ENCODE assay signal across 29 cellular contexts in genomic region chr1:111540928-111541327, GRCh38. TPM values are rescaled to one million over a fixed set of nuclear protein-coding genes. Genes with fewer than 3 reads are reported as not detected.
"Had no signal": no experiment of that assay in that cellular context is flagged by ENCODE, and none has a peak within 500 bp of the region (broad histone marks: within the 10 kb centered on the region; RNA-seq: fewer than 3 reads in every experiment).

No MANE protein-coding gene starts in this region.

- H3K4me3 ChIP-seq: coronary artery, heart left ventricle, right atrium auricular region, smooth muscle cell, suprapubic skin, thyroid gland, upper lobe of left lung, vagina had no signal

- H3K27ac ChIP-seq: coronary artery, neutrophil, right atrium auricular region, suprapubic skin, thyroid gland, upper lobe of left lung, vagina had no signal

- H3K36me3 ChIP-seq: heart left ventricle, neutrophil, right atrium auricular region, suprapubic skin, thyroid gland, upper lobe of left lung, vagina had no signal

- H3K4me1 ChIP-seq: suprapubic skin, thyroid gland, upper lobe of left lung, vagina had no signal

- FAIRE-seq: endothelial cell of umbilical vein, islet of Langerhans had no signal

- H3K27me3 ChIP-seq: heart left ventricle, right atrium auricular region, suprapubic skin, thyroid gland, upper lobe of left lung, vagina had no signal

- H3K9me3 ChIP-seq: heart left ventricle, neutrophil, right atrium auricular region, suprapubic skin, thyroid gland, upper lobe of left lung, vagina had no signal

- DNase-seq: effector CD4-positive, alpha-beta T cell; erythroblast; foreskin melanocyte; heart left ventricle; hypothalamus; kidney glomerular epithelial cell; mesendoderm; naive thymus-derived CD8-positive, alpha-beta T cell; posterior cingulate gyrus; stimulated activated CD4-positive, alpha-beta T cell treated with anti-CD3 and anti-CD28 coated beads, Interleukin-2, amount 100 ng/mL, for 48 hours; stimulated activated naive CD4-positive, alpha-beta T cell treated with Interleukin-2 at 50 U/mL for 16 hours; thyroid gland; upper lobe of left lung had no signal

- ATAC-seq: heart left ventricle; naive thymus-derived CD8-positive, alpha-beta T cell had no signal

RNA-seq across cellular contexts. Expression of gene ADORA3, which starts 37.5 kb away (rescaled TPM):
- total RNA-seq: endodermal cell, glomerular endothelial cell, lung microvascular endothelial cell, mononuclear cell, osteocyte, pulmonary artery endothelial cell, smooth muscle cell had no signal
- polyA plus RNA-seq: endothelial cell of umbilical vein; naive thymus-derived CD8-positive, alpha-beta T cell; neural cell; smooth muscle cell had no signal

RNA-seq across cellular contexts. Expression of gene TMIGD3, which starts 37.5 kb away (rescaled TPM):
- total RNA-seq: dermis microvascular lymphatic vessel endothelial cell; endodermal cell; glomerular endothelial cell; lung microvascular endothelial cell; mononuclear cell; naive thymus-derived CD8-positive, alpha-beta T cell; osteocyte; pulmonary artery endothelial cell; smooth muscle cell had no signal
- polyA plus RNA-seq: naive thymus-derived CD8-positive, alpha-beta T cell; neural cell; smooth muscle cell had no signal
